ENCODE assay signal across 1 cellular context in genomic region chr13:49247722-49248432, GRCh38.
TF ChIP-seq lines count a peak whose summit lies in the region.

CDADC1 (plus strand) TSS chr13:49247925; CDS start chr13:49248038, 113 bp downstream.

TF ChIP-seq in K562, 482 proteins besides CTCF, POLR2A, EP300 and RAD21 (continued from another document and continues in another):
- TF ChIP-seq, protein P1, sequence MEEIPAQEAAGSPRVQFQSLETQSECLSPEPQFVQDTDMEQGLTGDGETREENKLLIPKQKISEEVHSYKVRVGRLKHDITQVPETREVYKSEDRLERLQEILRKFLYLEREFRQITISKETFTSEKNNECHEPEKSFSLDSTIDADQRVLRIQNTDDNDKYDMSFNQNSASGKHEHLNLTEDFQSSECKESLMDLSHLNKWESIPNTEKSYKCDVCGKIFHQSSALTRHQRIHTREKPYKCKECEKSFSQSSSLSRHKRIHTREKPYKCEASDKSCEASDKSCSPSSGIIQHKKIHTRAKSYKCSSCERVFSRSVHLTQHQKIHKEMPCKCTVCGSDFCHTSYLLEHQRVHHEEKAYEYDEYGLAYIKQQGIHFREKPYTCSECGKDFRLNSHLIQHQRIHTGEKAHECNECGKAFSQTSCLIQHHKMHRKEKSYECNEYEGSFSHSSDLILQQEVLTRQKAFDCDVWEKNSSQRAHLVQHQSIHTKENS (CRISPR knock-in tag; IDR thresholded peaks at IDR 0.05) = no peak
- TF ChIP-seq HES1 (IDR thresholded peaks at IDR 0.05; ENCODE audit: low read depth) = no peak
- no peak for TF ChIP-seq ETV6 (IDR thresholded peaks at IDR 0.05; ENCODE audit: borderline replicate concordance in 1 of 2, low read depth in 2 of 2, low read length in 1 of 2)
- no peak for TF ChIP-seq ETV6 (CRISPR knock-in tag; IDR thresholded peaks at IDR 0.05; ENCODE audit: borderline replicate concordance)
- TF ChIP-seq, protein P2, sequence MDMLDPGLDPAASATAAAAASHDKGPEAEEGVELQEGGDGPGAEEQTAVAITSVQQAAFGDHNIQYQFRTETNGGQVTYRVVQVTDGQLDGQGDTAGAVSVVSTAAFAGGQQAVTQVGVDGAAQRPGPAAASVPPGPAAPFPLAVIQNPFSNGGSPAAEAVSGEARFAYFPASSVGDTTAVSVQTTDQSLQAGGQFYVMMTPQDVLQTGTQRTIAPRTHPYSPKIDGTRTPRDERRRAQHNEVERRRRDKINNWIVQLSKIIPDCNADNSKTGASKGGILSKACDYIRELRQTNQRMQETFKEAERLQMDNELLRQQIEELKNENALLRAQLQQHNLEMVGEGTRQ (CRISPR knock-in tag; IDR thresholded peaks at IDR 0.05) = no peak
- TF ChIP-seq NFATC3 (IDR thresholded peaks at IDR 0.05) = no peak
- TF ChIP-seq SREBF1 (IDR thresholded peaks at IDR 0.05; ENCODE audit: borderline replicate concordance, low read depth, low read length) = 0 out of 2 replicates have a peak, but pooled peaks have one; percentile 12
- TF ChIP-seq CREM (IDR thresholded peaks at IDR 0.05; ENCODE audit: low read depth) = peak; percentile 99
- no peak for TF ChIP-seq ZNF282 (CRISPR knock-in tag; IDR thresholded peaks at IDR 0.05)
- TF ChIP-seq SNRNP70 (optimal IDR thresholded peaks at IDR 0.05; ENCODE audit: low read depth, low read length) = no peak
- TF ChIP-seq, protein P3, sequence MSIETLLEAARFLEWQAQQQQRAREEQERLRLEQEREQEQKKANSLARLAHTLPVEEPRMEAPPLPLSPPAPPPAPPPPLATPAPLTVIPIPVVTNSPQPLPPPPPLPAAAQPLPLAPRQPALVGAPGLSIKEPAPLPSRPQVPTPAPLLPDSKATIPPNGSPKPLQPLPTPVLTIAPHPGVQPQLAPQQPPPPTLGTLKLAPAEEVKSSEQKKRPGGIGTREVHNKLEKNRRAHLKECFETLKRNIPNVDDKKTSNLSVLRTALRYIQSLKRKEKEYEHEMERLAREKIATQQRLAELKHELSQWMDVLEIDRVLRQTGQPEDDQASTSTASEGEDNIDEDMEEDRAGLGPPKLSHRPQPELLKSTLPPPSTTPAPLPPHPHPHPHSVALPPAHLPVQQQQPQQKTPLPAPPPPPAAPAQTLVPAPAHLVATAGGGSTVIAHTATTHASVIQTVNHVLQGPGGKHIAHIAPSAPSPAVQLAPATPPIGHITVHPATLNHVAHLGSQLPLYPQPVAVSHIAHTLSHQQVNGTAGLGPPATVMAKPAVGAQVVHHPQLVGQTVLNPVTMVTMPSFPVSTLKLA (conservative IDR thresholded peaks at IDR 0.05) = peak; percentile 52 to 75
- no peak for TF ChIP-seq ZNF224 (CRISPR knock-in tag; IDR thresholded peaks at IDR 0.05)
- no peak for TF ChIP-seq DPF2 (IDR thresholded peaks at IDR 0.05)
- peak; percentile 14; the same call in 1 of the 2 replicates for TF ChIP-seq SOX6 (IDR thresholded peaks at IDR 0.05)
- TF ChIP-seq, protein P4, sequence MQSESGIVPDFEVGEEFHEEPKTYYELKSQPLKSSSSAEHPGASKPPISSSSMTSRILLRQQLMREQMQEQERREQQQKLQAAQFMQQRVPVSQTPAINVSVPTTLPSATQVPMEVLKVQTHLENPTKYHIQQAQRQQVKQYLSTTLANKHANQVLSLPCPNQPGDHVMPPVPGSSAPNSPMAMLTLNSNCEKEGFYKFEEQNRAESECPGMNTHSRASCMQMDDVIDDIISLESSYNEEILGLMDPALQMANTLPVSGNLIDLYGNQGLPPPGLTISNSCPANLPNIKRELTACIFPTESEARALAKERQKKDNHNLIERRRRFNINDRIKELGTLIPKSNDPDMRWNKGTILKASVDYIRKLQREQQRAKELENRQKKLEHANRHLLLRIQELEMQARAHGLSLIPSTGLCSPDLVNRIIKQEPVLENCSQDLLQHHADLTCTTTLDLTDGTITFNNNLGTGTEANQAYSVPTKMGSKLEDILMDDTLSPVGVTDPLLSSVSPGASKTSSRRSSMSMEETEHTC (IDR thresholded peaks at IDR 0.05) = no peak
- TF ChIP-seq JUN (IDR thresholded peaks at IDR 0.05; ENCODE audit: borderline replicate concordance, low read depth, low read length) = peak; percentile 52; the same call in 1 of the 2 replicates
- no peak for TF ChIP-seq JUN (CRISPR knock-in tag; IDR thresholded peaks at IDR 0.05; ENCODE audit: borderline replicate concordance)
- TF ChIP-seq CBFA2T2 (conservative IDR thresholded peaks at IDR 0.05) = no peak
- TF ChIP-seq ZNF217 (CRISPR knock-in tag; IDR thresholded peaks at IDR 0.05) = no peak
- TF ChIP-seq KAT2B (IDR thresholded peaks at IDR 0.05; ENCODE audit: low read depth, low read length) = no peak
- TF ChIP-seq, protein P5, sequence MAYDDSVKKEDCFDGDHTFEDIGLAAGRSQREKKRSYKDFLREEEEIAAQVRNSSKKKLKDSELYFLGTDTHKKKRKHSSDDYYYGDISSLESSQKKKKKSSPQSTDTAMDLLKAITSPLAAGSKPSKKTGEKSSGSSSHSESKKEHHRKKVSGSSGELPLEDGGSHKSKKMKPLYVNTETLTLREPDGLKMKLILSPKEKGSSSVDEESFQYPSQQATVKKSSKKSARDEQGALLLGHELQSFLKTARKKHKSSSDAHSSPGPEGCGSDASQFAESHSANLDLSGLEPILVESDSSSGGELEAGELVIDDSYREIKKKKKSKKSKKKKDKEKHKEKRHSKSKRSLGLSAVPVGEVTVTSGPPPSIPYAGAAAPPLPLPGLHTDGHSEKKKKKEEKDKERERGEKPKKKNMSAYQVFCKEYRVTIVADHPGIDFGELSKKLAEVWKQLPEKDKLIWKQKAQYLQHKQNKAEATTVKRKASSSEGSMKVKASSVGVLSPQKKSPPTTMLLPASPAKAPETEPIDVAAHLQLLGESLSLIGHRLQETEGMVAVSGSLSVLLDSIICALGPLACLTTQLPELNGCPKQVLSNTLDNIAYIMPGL (CRISPR knock-in tag; IDR thresholded peaks at IDR 0.05) = no peak
- TF ChIP-seq ZNF41 (CRISPR knock-in tag; conservative IDR thresholded peaks at IDR 0.05) = no peak
- TF ChIP-seq HDAC6 (IDR thresholded peaks at IDR 0.05; ENCODE audit: low read depth, low read length) = no peak
- TF ChIP-seq ZBTB11 (CRISPR knock-in tag; IDR thresholded peaks at IDR 0.05) = no peak
- TF ChIP-seq, protein P6, sequence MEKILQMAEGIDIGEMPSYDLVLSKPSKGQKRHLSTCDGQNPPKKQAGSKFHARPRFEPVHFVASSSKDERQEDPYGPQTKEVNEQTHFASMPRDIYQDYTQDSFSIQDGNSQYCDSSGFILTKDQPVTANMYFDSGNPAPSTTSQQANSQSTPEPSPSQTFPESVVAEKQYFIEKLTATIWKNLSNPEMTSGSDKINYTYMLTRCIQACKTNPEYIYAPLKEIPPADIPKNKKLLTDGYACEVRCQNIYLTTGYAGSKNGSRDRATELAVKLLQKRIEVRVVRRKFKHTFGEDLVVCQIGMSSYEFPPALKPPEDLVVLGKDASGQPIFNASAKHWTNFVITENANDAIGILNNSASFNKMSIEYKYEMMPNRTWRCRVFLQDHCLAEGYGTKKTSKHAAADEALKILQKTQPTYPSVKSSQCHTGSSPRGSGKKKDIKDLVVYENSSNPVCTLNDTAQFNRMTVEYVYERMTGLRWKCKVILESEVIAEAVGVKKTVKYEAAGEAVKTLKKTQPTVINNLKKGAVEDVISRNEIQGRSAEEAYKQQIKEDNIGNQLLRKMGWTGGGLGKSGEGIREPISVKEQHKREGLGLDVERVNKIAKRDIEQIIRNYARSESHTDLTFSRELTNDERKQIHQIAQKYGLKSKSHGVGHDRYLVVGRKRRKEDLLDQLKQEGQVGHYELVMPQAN (IDR thresholded peaks at IDR 0.05; ENCODE audit: borderline replicate concordance) = peak; percentile 90
- no peak for TF ChIP-seq ZBED1 (IDR thresholded peaks at IDR 0.05)
- TF ChIP-seq PCBP1 (IDR thresholded peaks at IDR 0.05; ENCODE audit: low read depth, low read length, poor library complexity, severe bottlenecking) = no peak
- peak; percentile 87 for TF ChIP-seq RFX1 (IDR thresholded peaks at IDR 0.05)
- TF ChIP-seq MTF1 (CRISPR knock-in tag; IDR thresholded peaks at IDR 0.05; ENCODE audit: borderline replicate concordance) = no peak
- TF ChIP-seq ZBTB26 (CRISPR knock-in tag; IDR thresholded peaks at IDR 0.05) = no peak
- no peak for TF ChIP-seq ZNF316 (IDR thresholded peaks at IDR 0.05)
- no peak for TF ChIP-seq MYBL2 (IDR thresholded peaks at IDR 0.05; ENCODE audit: low read depth)
- no peak for TF ChIP-seq MYBL2 (CRISPR knock-in tag; IDR thresholded peaks at IDR 0.05; ENCODE audit: borderline replicate concordance)
- TF ChIP-seq ZNF57 (CRISPR knock-in tag; IDR thresholded peaks at IDR 0.05) = no peak
- TF ChIP-seq MYNN (IDR thresholded peaks at IDR 0.05) = no peak
- TF ChIP-seq MYNN (CRISPR knock-in tag; IDR thresholded peaks at IDR 0.05) = no peak
- TF ChIP-seq XRCC4 (IDR thresholded peaks at IDR 0.05; ENCODE audit: extremely low read depth, insufficient read depth, insufficient read length) = no peak
- TF ChIP-seq POLR3A (IDR thresholded peaks at IDR 0.05; ENCODE audit: borderline replicate concordance, extremely low read depth, insufficient read depth, insufficient read length) = no peak
- no peak for TF ChIP-seq CCAR2 (IDR thresholded peaks at IDR 0.05; ENCODE audit: low read depth, low read length)
- no peak for TF ChIP-seq NR4A1 (CRISPR knock-in tag; IDR thresholded peaks at IDR 0.05)
- no peak for TF ChIP-seq NR4A1 (tag; IDR thresholded peaks at IDR 0.05)
- TF ChIP-seq CREB1 (IDR thresholded peaks at IDR 0.05) = peak; percentile 97
- peak; percentile 98 for TF ChIP-seq CREB1 (CRISPR knock-in tag; IDR thresholded peaks at IDR 0.05)
- TF ChIP-seq FOSL1 (tag; conservative IDR thresholded peaks at IDR 0.05) = no peak
- no peak for TF ChIP-seq ELF4 (CRISPR knock-in tag; IDR thresholded peaks at IDR 0.05)
- TF ChIP-seq, protein P7, sequence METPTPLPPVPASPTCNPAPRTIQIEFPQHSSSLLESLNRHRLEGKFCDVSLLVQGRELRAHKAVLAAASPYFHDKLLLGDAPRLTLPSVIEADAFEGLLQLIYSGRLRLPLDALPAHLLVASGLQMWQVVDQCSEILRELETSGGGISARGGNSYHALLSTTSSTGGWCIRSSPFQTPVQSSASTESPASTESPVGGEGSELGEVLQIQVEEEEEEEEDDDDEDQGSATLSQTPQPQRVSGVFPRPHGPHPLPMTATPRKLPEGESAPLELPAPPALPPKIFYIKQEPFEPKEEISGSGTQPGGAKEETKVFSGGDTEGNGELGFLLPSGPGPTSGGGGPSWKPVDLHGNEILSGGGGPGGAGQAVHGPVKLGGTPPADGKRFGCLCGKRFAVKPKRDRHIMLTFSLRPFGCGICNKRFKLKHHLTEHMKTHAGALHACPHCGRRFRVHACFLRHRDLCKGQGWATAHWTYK (CRISPR knock-in tag; IDR thresholded peaks at IDR 0.05) = no peak
- peak in 1 of 2 experiments; percentile 82; a peak in 2 of 4 replicates for TF ChIP-seq CSDE1 (IDR thresholded peaks at IDR 0.05)
- no peak for TF ChIP-seq GABPB2 (CRISPR knock-in tag; conservative IDR thresholded peaks at IDR 0.05)
- no peak for TF ChIP-seq BRD9 (IDR thresholded peaks at IDR 0.05; ENCODE audit: low read depth, partially characterized antibody)
- TF ChIP-seq, protein P8, sequence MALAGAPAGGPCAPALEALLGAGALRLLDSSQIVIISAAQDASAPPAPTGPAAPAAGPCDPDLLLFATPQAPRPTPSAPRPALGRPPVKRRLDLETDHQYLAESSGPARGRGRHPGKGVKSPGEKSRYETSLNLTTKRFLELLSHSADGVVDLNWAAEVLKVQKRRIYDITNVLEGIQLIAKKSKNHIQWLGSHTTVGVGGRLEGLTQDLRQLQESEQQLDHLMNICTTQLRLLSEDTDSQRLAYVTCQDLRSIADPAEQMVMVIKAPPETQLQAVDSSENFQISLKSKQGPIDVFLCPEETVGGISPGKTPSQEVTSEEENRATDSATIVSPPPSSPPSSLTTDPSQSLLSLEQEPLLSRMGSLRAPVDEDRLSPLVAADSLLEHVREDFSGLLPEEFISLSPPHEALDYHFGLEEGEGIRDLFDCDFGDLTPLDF (CRISPR knock-in tag; IDR thresholded peaks at IDR 0.05) = no peak
- no peak for TF ChIP-seq ARHGAP35 (IDR thresholded peaks at IDR 0.05; ENCODE audit: partially characterized antibody)
- 0 out of 2 replicates have a peak, but pooled peaks have one; percentile 7 for TF ChIP-seq ARID1B (IDR thresholded peaks at IDR 0.05)
- no peak for TF ChIP-seq KAT7 (CRISPR knock-in tag; IDR thresholded peaks at IDR 0.05; ENCODE audit: borderline replicate concordance)
- TF ChIP-seq SMARCE1 (IDR thresholded peaks at IDR 0.05) = no peak
- TF ChIP-seq PHF20 (IDR thresholded peaks at IDR 0.05; ENCODE audit: partially characterized antibody) = peak; percentile 81
- no peak for TF ChIP-seq PTRF (tag; IDR thresholded peaks at IDR 0.05)
